11 cellular contexts compared by ENCODE assay signal in the genomic region with DNA sequence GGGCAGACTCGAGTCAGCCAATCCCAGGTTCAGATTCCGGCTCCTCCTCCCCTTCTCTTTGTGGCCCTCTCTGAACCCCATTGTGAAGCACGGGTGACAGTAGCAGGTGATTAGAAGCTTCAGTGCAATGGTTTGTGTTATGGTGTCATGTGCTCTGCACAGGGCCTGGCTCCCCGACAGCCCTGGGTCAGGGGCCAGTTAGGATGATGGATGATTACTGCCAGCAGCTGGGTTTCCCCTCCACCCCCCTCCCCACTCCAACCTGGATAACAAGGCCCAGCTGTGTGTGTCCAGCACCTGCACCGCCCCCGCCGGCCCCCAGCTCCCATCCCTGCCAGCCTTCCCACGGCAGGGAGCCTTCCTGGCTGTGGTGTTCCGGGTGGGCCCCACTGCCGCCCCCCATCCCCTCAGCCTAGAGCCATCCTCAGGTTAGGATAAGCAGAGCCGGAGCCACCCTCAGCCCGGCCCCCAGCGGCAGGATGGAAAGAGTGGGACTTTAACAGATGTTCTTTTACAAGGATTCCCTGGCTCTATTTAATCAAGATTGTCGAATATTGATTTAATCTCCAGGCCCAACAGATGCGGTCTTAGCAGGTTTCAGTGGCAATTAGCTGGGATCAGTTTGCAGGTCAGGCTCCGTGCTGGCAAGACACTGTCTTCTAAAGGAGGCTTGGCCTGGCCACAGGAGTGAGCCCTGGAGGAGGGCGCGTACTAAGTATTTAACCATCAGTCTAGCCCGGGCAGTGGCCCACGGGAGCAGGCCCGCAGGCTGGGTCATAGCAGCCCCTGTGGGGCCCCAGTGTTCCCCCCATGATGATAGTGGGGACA.
A peak's percentile ranks its signal among the peaks of the same experiment; 100 is the strongest.
DNase-seq lines count a peak whose midpoint lies in the region; ATAC-seq and TF ChIP-seq lines count a peak whose summit lies in the region.
"Had no signal": no experiment of that assay in that cellular context is flagged by ENCODE, and none has a peak within 500 bp of the region (broad histone marks: within the 10 kb centered on the region; RNA-seq: fewer than 3 reads in every experiment).

No MANE protein-coding gene starts in this region.

- no peaks in the 10 kb centered on the region for H3K36me3 Mint-ChIP-seq in mesothelial cell of epicardium
- H3K36me3 Mint-ChIP-seq: IgD-negative memory B cell had no signal

- H3K9me3 Mint-ChIP-seq in mesothelial cell of epicardium: no peaks in the 10 kb centered on the region
- H3K9me3 Mint-ChIP-seq: CD14-positive monocyte, IgD-negative memory B cell had no signal

- peak overlapping the region; percentile 76 for H3K27ac Mint-ChIP-seq in mesothelial cell of epicardium

- no peak overlapping the region for H3K4me3 Mint-ChIP-seq in mesothelial cell of epicardium
- H3K4me3 Mint-ChIP-seq: CD14-positive monocyte, IgD-negative memory B cell had no signal

- H3K4me1 Mint-ChIP-seq in mesothelial cell of epicardium: peaks cover 19% of the 10 kb centered on the region

- DNase-seq in A172 (ENCODE audit: low spot score): peak; percentile 84
- DNase-seq in LHCN-M2 (ENCODE audit: low read depth): peak; percentile 27
- peak; percentile 97 for DNase-seq in SHP77 treated with DMSO at 0.1 percent for 48 hours (lab: John Stamatoyannopoulos, UW)
- DNase-seq in mesothelial cell of epicardium (ENCODE audit: low spot score in 2 of 2, unreplicated experiment in 2 of 2): no peak
- no peak for DNase-seq in NCI-H1436 treated with DMSO at 0.1 percent for 48 hours (lab: John Stamatoyannopoulos, UW)
- no peak for DNase-seq in NOMO-1 treated with dmso at 0.1 percent for 144 hours (lab: John Stamatoyannopoulos, UW; ENCODE audit: unreplicated experiment)
- DNase-seq in NAMALWA (ENCODE audit: low spot score): no peak
- DNase-seq: activated CD8-positive, alpha-beta memory T cell treated with anti-CD3 and anti-CD28 coated beads, Interleukin-2, amount 50 U/mL, for 48 hours had no signal

- no peak for ATAC-seq in GM21447 (IDR thresholded peaks at IDR 0.05; ENCODE audit: unreplicated experiment)

- no peaks in the 10 kb centered on the region for H3K27me3 Mint-ChIP-seq in mesothelial cell of epicardium (ENCODE audit: low read depth)
- H3K27me3 Mint-ChIP-seq: IgD-negative memory B cell had no signal

- TF ChIP-seq CTCF in mesothelial cell of epicardium (IDR thresholded peaks at IDR 0.05; ENCODE audit: unreplicated experiment): no peak

Comparison
In these comparisons a context has a peak if more than half of its experiments do, and no peak if none do; other contexts are left out.
1. DNase-seq: peak in A172 (single experiment), LHCN-M2 (single experiment) and SHP77 treated with DMSO at 0.1 percent for 48 hours (single experiment); none in mesothelial cell of epicardium (0 of 2), NCI-H1436 treated with DMSO at 0.1 percent for 48 hours (single experiment), NOMO-1 treated with dmso at 0.1 percent for 144 hours (single experiment) and NAMALWA (single experiment).